Comparison of ENCODE assay signal across 1 cellular context in the genomic region with DNA sequence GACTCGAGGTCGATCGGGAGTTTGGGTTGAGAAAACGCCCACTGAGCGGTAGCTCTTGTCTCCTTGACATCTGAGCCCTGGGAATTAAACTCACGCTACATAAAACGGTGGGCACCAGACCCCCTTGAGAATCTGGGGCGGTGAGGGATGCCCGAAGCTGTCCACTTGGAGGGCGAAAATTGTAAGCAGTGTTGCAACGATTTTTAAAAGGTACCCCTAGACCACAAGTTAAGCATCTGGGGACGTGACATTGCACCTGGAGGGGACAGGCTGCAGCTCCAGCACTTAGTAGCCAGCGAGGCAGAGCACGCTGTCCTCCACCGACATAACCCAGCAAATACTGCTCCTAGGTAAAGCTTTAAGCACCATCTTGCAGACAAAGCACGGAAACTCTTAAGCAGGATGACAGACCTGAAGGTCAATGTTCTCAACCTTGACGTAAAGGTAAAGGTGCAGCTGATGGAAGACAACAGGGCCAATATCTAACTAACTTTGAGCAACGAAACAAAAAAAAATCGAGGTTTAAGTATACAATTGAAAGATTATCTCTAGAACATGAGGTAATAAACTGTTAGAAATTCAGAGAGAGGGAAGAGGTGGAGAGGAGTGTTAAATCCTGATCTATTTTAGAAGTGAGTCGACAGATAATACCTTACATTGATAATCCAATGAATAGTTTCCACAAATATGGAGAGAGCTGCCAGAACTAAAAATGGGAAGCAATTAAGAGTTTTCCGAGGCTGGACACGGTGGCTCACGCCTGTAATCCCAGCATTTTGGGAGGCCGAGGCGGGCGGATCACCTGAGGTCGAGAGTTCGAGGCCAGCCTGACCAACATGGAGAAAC.
TF ChIP-seq lines count a peak whose summit lies in the region.

No MANE protein-coding gene starts in this region.

TF ChIP-seq in HepG2, 621 proteins besides CTCF, POLR2A, EP300 and RAD21 (continued from another document and continues in another):
- TF ChIP-seq, protein P1, sequence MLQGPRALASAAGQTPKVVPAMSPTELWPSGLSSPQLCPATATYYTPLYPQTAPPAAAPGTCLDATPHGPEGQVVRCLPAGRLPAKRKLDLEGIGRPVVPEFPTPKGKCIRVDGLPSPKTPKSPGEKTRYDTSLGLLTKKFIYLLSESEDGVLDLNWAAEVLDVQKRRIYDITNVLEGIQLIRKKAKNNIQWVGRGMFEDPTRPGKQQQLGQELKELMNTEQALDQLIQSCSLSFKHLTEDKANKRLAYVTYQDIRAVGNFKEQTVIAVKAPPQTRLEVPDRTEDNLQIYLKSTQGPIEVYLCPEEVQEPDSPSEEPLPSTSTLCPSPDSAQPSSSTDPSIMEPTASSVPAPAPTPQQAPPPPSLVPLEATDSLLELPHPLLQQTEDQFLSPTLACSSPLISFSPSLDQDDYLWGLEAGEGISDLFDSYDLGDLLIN (CRISPR knock-in tag; IDR thresholded peaks at IDR 0.05; ENCODE audit: borderline replicate concordance) = no peak
- TF ChIP-seq KDM3A (CRISPR knock-in tag; IDR thresholded peaks at IDR 0.05; ENCODE audit: low read depth) (peak; percentile 32; the same call in 1 of the 2 replicates), CAMTA2 (CRISPR knock-in tag; IDR thresholded peaks at IDR 0.05; ENCODE audit: borderline replicate concordance) (no peak), POLR2G (IDR thresholded peaks at IDR 0.05; ENCODE audit: low read depth, low read length) (no peak), ZNF253 (CRISPR knock-in tag; IDR thresholded peaks at IDR 0.05; ENCODE audit: borderline replicate concordance) (peak; percentile 80; the same call in 1 of the 2 replicates), RXRB (CRISPR knock-in tag; IDR thresholded peaks at IDR 0.05; ENCODE audit: borderline replicate concordance) (no peak), CHD4 (IDR thresholded peaks at IDR 0.05; ENCODE audit: borderline replicate concordance, low read length) (peak; percentile 86), MLLT10 (CRISPR knock-in tag; IDR thresholded peaks at IDR 0.05) (no peak), HDAC2 (CRISPR knock-in tag; IDR thresholded peaks at IDR 0.05) (peak; percentile 31), JDP2 (CRISPR knock-in tag; IDR thresholded peaks at IDR 0.05; ENCODE audit: borderline replicate concordance) (no peak), MAFK (conservative IDR thresholded peaks at IDR 0.05 in 1 of 2, IDR thresholded peaks at IDR 0.05 in 1 of 2; ENCODE audit: low read length in 2 of 2) (no peak), RFX3 (CRISPR knock-in tag; IDR thresholded peaks at IDR 0.05) (no peak), RORA (CRISPR knock-in tag; IDR thresholded peaks at IDR 0.05) (no peak), CEBPB (IDR thresholded peaks at IDR 0.05; ENCODE audit: borderline replicate concordance, low read depth, low read length) (peak; percentile 39; the same call in 1 of the 2 replicates), HOXA9 (CRISPR knock-in tag; IDR thresholded peaks at IDR 0.05; ENCODE audit: borderline replicate concordance) (no peak), ZNF577 (CRISPR knock-in tag; IDR thresholded peaks at IDR 0.05; ENCODE audit: borderline replicate concordance, low read depth) (0 out of 2 replicates have a peak, but pooled peaks have one; percentile 38), NR2F1 (CRISPR knock-in tag; IDR thresholded peaks at IDR 0.05) (peak in 1 of 2 experiments; percentile 18; a peak in 1 of 4 replicates), NFKBIZ (CRISPR knock-in tag; IDR thresholded peaks at IDR 0.05) (0 out of 2 replicates have a peak, but pooled peaks have one; percentile 47), ZNF619 (CRISPR knock-in tag; IDR thresholded peaks at IDR 0.05) (peak; percentile 7; the same call in 1 of the 2 replicates), ESRRA (CRISPR knock-in tag; IDR thresholded peaks at IDR 0.05; ENCODE audit: low read depth) (no peak), ZNF441 (CRISPR knock-in tag; IDR thresholded peaks at IDR 0.05; ENCODE audit: borderline replicate concordance) (peak; percentile 21), REPIN1 (CRISPR knock-in tag; IDR thresholded peaks at IDR 0.05; ENCODE audit: borderline replicate concordance, low read depth) (no peak), TBX2 (CRISPR knock-in tag; IDR thresholded peaks at IDR 0.05; ENCODE audit: borderline replicate concordance) (no peak; the same call in 1 of the 2 replicates), FOXA3 (CRISPR knock-in tag; IDR thresholded peaks at IDR 0.05) (peak; percentile 24; the same call in 1 of the 2 replicates), CEBPG (CRISPR knock-in tag; IDR thresholded peaks at IDR 0.05) (0 out of 2 replicates have a peak, but pooled peaks have one; percentile 19), POGZ (CRISPR knock-in tag; IDR thresholded peaks at IDR 0.05) (no peak), HHEX (CRISPR knock-in tag; IDR thresholded peaks at IDR 0.05) (no peak), SKI (IDR thresholded peaks at IDR 0.05; ENCODE audit: partially characterized antibody) (no peak)
- TF ChIP-seq, protein P2, sequence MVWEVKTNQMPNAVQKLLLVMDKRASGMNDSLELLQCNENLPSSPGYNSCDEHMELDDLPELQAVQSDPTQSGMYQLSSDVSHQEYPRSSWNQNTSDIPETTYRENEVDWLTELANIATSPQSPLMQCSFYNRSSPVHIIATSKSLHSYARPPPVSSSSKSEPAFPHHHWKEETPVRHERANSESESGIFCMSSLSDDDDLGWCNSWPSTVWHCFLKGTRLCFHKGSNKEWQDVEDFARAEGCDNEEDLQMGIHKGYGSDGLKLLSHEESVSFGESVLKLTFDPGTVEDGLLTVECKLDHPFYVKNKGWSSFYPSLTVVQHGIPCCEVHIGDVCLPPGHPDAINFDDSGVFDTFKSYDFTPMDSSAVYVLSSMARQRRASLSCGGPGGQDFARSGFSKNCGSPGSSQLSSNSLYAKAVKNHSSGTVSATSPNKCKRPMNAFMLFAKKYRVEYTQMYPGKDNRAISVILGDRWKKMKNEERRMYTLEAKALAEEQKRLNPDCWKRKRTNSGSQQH (CRISPR knock-in tag; IDR thresholded peaks at IDR 0.05; ENCODE audit: low read depth) = no peak
- TF ChIP-seq, protein P3, sequence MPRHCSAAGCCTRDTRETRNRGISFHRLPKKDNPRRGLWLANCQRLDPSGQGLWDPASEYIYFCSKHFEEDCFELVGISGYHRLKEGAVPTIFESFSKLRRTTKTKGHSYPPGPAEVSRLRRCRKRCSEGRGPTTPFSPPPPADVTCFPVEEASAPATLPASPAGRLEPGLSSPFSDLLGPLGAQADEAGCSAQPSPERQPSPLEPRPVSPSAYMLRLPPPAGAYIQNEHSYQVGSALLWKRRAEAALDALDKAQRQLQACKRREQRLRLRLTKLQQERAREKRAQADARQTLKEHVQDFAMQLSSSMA (CRISPR knock-in tag; IDR thresholded peaks at IDR 0.05) = peak; percentile 64; the same call in 1 of the 2 replicates
- TF ChIP-seq, protein P4, sequence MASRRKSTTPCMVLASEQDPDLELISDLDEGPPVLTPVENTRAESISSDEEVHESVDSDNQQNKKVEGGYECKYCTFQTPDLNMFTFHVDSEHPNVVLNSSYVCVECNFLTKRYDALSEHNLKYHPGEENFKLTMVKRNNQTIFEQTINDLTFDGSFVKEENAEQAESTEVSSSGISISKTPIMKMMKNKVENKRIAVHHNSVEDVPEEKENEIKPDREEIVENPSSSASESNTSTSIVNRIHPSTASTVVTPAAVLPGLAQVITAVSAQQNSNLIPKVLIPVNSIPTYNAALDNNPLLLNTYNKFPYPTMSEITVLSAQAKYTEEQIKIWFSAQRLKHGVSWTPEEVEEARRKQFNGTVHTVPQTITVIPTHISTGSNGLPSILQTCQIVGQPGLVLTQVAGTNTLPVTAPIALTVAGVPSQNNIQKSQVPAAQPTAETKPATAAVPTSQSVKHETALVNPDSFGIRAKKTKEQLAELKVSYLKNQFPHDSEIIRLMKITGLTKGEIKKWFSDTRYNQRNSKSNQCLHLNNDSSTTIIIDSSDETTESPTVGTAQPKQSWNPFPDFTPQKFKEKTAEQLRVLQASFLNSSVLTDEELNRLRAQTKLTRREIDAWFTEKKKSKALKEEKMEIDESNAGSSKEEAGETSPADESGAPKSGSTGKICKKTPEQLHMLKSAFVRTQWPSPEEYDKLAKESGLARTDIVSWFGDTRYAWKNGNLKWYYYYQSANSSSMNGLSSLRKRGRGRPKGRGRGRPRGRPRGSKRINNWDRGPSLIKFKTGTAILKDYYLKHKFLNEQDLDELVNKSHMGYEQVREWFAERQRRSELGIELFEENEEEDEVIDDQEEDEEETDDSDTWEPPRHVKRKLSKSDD (CRISPR knock-in tag; IDR thresholded peaks at IDR 0.05; ENCODE audit: low read depth) = no peak
- TF ChIP-seq, protein P5, sequence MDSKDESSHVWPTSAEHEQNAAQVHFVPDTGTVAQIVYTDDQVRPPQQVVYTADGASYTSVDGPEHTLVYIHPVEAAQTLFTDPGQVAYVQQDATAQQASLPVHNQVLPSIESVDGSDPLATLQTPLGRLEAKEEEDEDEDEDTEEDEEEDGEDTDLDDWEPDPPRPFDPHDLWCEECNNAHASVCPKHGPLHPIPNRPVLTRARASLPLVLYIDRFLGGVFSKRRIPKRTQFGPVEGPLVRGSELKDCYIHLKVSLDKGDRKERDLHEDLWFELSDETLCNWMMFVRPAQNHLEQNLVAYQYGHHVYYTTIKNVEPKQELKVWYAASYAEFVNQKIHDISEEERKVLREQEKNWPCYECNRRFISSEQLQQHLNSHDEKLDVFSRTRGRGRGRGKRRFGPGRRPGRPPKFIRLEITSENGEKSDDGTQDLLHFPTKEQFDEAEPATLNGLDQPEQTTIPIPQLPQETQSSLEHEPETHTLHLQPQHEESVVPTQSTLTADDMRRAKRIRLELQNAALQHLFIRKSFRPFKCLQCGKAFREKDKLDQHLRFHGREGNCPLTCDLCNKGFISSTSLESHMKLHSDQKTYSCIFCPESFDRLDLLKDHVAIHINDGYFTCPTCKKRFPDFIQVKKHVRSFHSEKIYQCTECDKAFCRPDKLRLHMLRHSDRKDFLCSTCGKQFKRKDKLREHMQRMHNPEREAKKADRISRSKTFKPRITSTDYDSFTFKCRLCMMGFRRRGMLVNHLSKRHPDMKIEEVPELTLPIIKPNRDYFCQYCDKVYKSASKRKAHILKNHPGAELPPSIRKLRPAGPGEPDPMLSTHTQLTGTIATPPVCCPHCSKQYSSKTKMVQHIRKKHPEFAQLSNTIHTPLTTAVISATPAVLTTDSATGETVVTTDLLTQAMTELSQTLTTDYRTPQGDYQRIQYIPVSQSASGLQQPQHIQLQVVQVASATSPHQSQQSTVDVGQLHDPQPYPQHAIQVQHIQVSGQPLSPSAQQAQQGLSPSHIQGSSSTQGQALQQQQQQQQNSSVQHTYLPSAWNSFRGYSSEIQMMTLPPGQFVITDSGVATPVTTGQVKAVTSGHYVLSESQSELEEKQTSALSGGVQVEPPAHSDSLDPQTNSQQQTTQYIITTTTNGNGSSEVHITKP (CRISPR knock-in tag; IDR thresholded peaks at IDR 0.05; ENCODE audit: low read depth) = peak; percentile 14; the same call in 1 of the 2 replicates
- TF ChIP-seq, protein P6, sequence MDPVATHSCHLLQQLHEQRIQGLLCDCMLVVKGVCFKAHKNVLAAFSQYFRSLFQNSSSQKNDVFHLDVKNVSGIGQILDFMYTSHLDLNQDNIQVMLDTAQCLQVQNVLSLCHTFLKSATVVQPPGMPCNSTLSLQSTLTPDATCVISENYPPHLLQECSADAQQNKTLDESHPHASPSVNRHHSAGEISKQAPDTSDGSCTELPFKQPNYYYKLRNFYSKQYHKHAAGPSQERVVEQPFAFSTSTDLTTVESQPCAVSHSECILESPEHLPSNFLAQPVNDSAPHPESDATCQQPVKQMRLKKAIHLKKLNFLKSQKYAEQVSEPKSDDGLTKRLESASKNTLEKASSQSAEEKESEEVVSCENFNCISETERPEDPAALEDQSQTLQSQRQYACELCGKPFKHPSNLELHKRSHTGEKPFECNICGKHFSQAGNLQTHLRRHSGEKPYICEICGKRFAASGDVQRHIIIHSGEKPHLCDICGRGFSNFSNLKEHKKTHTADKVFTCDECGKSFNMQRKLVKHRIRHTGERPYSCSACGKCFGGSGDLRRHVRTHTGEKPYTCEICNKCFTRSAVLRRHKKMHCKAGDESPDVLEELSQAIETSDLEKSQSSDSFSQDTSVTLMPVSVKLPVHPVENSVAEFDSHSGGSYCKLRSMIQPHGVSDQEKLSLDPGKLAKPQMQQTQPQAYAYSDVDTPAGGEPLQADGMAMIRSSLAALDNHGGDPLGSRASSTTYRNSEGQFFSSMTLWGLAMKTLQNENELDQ (CRISPR knock-in tag; IDR thresholded peaks at IDR 0.05; ENCODE audit: borderline replicate concordance) = no peak
- TF ChIP-seq, protein P7, sequence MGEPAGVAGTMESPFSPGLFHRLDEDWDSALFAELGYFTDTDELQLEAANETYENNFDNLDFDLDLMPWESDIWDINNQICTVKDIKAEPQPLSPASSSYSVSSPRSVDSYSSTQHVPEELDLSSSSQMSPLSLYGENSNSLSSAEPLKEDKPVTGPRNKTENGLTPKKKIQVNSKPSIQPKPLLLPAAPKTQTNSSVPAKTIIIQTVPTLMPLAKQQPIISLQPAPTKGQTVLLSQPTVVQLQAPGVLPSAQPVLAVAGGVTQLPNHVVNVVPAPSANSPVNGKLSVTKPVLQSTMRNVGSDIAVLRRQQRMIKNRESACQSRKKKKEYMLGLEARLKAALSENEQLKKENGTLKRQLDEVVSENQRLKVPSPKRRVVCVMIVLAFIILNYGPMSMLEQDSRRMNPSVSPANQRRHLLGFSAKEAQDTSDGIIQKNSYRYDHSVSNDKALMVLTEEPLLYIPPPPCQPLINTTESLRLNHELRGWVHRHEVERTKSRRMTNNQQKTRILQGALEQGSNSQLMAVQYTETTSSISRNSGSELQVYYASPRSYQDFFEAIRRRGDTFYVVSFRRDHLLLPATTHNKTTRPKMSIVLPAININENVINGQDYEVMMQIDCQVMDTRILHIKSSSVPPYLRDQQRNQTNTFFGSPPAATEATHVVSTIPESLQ (CRISPR knock-in tag; conservative IDR thresholded peaks at IDR 0.05) = no peak
- TF ChIP-seq, protein P8, sequence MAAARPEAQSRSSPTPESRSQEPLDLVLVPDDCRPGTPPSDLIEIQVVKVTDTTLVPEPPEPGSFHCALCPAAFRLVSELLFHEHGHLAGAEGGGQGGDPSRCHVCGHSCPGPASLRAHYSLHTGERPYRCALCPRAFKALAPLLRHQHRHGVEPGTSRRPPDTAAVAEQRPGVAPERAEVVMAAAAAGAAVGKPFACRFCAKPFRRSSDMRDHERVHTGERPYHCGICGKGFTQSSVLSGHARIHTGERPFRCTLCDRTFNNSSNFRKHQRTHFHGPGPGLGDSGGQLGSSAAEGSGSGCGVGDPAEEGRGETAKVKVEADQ (CRISPR knock-in tag; IDR thresholded peaks at IDR 0.05; ENCODE audit: borderline replicate concordance) = no peak; the same call in 1 of the 2 replicates
